9 cellular contexts compared by ENCODE assay signal in genomic region chr17:3048727-3049471, GRCh38. TPM values are rescaled to one million over a fixed set of nuclear protein-coding genes. Genes with fewer than 3 reads are reported as not detected.
DNase-seq lines count a peak whose midpoint lies in the region; ATAC-seq and TF ChIP-seq lines count a peak whose summit lies in the region.
"Had no signal": no experiment of that assay in that cellular context is flagged by ENCODE, and none has a peak within 500 bp of the region (broad histone marks: within the 10 kb centered on the region; RNA-seq: fewer than 3 reads in every experiment).

No MANE protein-coding gene starts in this region.

- intact Hi-C loops in left lung (cut with DNase I) = no loop called here

- POLR2A ChIA-PET in activated CD4-positive, alpha-beta T cell treated with anti-CD3 and anti-CD28 coated beads, Interleukin-2, amount 10 ng/mL, durations not matched to agents 7 days and 5 days (lab: Charles Lee) = no interaction called here

- peaks cover 17% of the 10 kb centered on the region for H3K4me1 Mint-ChIP-seq in activated CD4-positive, alpha-beta T cell treated with anti-CD3 and anti-CD28 coated beads, Interleukin-2, amount 10 ng/mL, durations not matched to agents 7 days and 5 days

- no peaks in the 10 kb centered on the region for H3K36me3 Mint-ChIP-seq in activated CD4-positive, alpha-beta T cell treated with anti-CD3 and anti-CD28 coated beads, Interleukin-2, amount 10 ng/mL, durations not matched to agents 7 days and 5 days (ENCODE audit: low read depth)

- H3K27me3 ChIP-seq in left lung = peaks cover 0 to 23% of the 10 kb centered on the region in 2 donors

- no peaks in the 10 kb centered on the region for H3K27me3 Mint-ChIP-seq in activated CD4-positive, alpha-beta T cell treated with anti-CD3 and anti-CD28 coated beads, Interleukin-2, amount 10 ng/mL, durations not matched to agents 7 days and 5 days

- H3K27ac ChIP-seq in left lung = peak overlapping the region in 1 of 2 donors; percentile 69

- peak overlapping the region; percentile 50 to 60 for H3K4me3 ChIP-seq in left lung

- peak overlapping the region; percentile 89 for H3K4me3 Mint-ChIP-seq in activated CD4-positive, alpha-beta T cell treated with anti-CD3 and anti-CD28 coated beads, Interleukin-2, amount 10 ng/mL, durations not matched to agents 7 days and 5 days

- CTCF ChIA-PET in activated CD4-positive, alpha-beta T cell treated with anti-CD3 and anti-CD28 coated beads, Interleukin-2, amount 10 ng/mL, durations not matched to agents 7 days and 5 days (lab: Charles Lee) = interaction anchor here (0.7 to 1.5 kb wide), 6 partner anchors 9 to 599 kb away, joined by 3 to 4 read pairs (median 4); no protein-coding TSS in a partner anchor

- H3K4me1 ChIP-seq in left lung = peaks cover 0 to 12% of the 10 kb centered on the region in 2 donors

- H3K36me3 ChIP-seq in left lung = no peaks in the 10 kb centered on the region

- H3K9me3 ChIP-seq in left lung = peaks cover 0 to 9% of the 10 kb centered on the region in 2 donors

- H3K27ac Mint-ChIP-seq in activated CD4-positive, alpha-beta T cell treated with anti-CD3 and anti-CD28 coated beads, Interleukin-2, amount 10 ng/mL, durations not matched to agents 7 days and 5 days = peak overlapping the region; percentile 92

- ATAC-seq in HG03442 (IDR thresholded peaks at IDR 0.05; ENCODE audit: unreplicated experiment) (peak; percentile 96), left lung (peak; percentile 100)

- DNase-seq in Ammon's horn (ENCODE audit: low spot score) (peak; percentile 100), GM19238 (ENCODE audit: insufficient read length, low spot score) (peak; percentile 78), NCI-H510A treated with DMSO at 0.1 percent for 48 hours (lab: John Stamatoyannopoulos, UW) (peak; percentile 83), dermis blood vessel endothelial cell (peak; percentile 99), left lung (peak; percentile 98)
- DNase-seq in activated CD4-positive, alpha-beta T cell treated with anti-CD3 and anti-CD28 coated beads, Interleukin-2, amount 10 ng/mL, durations not matched to agents 7 days and 5 days = peak; percentile 97
- peak; percentile 88 for DNase-seq in stimulated activated CD4-positive, alpha-beta T cell treated with anti-CD3 and anti-CD28 coated beads, Interleukin-2, amount 100 ng/mL, for 4 hours (ENCODE audit: low read depth)

- H3K9me3 Mint-ChIP-seq in activated CD4-positive, alpha-beta T cell treated with anti-CD3 and anti-CD28 coated beads, Interleukin-2, amount 10 ng/mL, durations not matched to agents 7 days and 5 days = peaks cover 7% of the 10 kb centered on the region

- TF ChIP-seq CTCF in left lung (IDR thresholded peaks at IDR 0.05) = peak; percentile 63 to 68

RNA-seq across cellular contexts. Expression of gene OR1D5, which starts 14.5 kb away (rescaled TPM):
- not detected for total RNA-seq in activated CD4-positive, alpha-beta T cell treated with anti-CD3 and anti-CD28 coated beads, Interleukin-2, amount 10 ng/mL, durations not matched to agents 7 days and 5 days
- total RNA-seq in dermis blood vessel endothelial cell (not detected in 2 replicates), left lung (not detected)
- total RNA-seq: activated CD8-positive, alpha-beta memory T cell treated with anti-CD3 and anti-CD28 coated beads for 36 hours had no signal

RNA-seq across cellular contexts. Expression of gene OR1D2, which starts 55.3 kb away (rescaled TPM):
- not detected for total RNA-seq in activated CD4-positive, alpha-beta T cell treated with anti-CD3 and anti-CD28 coated beads, Interleukin-2, amount 10 ng/mL, durations not matched to agents 7 days and 5 days
- total RNA-seq in dermis blood vessel endothelial cell (not detected in 2 replicates), left lung (not detected)
- total RNA-seq: activated CD8-positive, alpha-beta memory T cell treated with anti-CD3 and anti-CD28 coated beads for 36 hours had no signal
